Comparison of ENCODE assay signal across 19 cellular contexts in the genomic region with DNA sequence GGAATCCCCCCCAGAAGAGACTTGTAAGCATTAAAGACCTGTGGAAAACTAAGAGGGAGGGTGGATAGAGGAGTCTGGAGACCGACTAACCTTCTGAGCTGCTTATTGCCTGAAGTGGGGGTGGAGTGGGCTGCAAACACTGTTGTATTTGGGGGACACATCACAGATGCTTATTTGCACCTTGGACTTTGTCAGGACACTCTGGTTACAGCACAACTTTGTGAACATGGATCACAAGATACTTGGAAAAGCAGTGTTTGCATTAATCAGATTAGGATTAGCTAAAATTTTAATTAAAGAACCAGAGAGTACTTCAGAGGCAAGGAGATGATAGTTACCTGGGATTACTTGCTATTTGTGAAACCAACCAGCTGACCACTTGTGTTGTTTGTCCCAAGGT. TPM values are rescaled to one million over a fixed set of nuclear protein-coding genes. Genes with fewer than 3 reads are reported as not detected.
A peak's percentile ranks its signal among the peaks of the same experiment; 100 is the strongest.
DNase-seq lines count a peak whose midpoint lies in the region; ATAC-seq, FAIRE-seq and TF ChIP-seq lines count a peak whose summit lies in the region.
"Had no signal": no experiment of that assay in that cellular context is flagged by ENCODE, and none has a peak within 500 bp of the region (broad histone marks: within the 10 kb centered on the region; RNA-seq: fewer than 3 reads in every experiment).

No MANE protein-coding gene starts in this region.

- peak overlapping the region; percentile 96; the same call in 2 of the 3 replicates for H2BK15ac ChIP-seq in IMR-90 (ENCODE audit: low read depth, low read length)

- H3K36me3 ChIP-seq in IMR-90 (ENCODE audit: control insufficient read depth, insufficient read depth, low read length) (no peaks in the 10 kb centered on the region), K562 (ENCODE audit: control insufficient read depth, insufficient read depth, low read length) (no peaks in the 10 kb centered on the region), MG63 (no peaks in the 10 kb centered on the region), sigmoid colon (no peaks in the 10 kb centered on the region)
- H3K36me3 ChIP-seq: BLaER1 had no signal

- H3K9me1 ChIP-seq in IMR-90 (ENCODE audit: insufficient read depth, low read length) = peaks cover 4% of the 10 kb centered on the region
- no peaks in the 10 kb centered on the region for H3K9me1 ChIP-seq in K562 (ENCODE audit: control insufficient read depth, insufficient read depth, low read length)

- peak overlapping the region; percentile 56 for H2AK5ac ChIP-seq in IMR-90 (ENCODE audit: low read depth, low read length)

- H3K4me1 Mint-ChIP-seq in nephron = peaks cover 11% of the 10 kb centered on the region
- peaks cover 4% of the 10 kb centered on the region for H3K4me1 Mint-ChIP-seq in stimulated activated naive CD8-positive, alpha-beta T cell treated with anti-CD3 and anti-CD28 coated beads, Interleukin-15, amount 100 ng/mL, for 72 hours
- no peaks in the 10 kb centered on the region for H3K4me1 Mint-ChIP-seq in immature natural killer cell
- H3K4me1 Mint-ChIP-seq: IgD-negative memory B cell had no signal

- H3K27me3 Mint-ChIP-seq in nephron (ENCODE audit: low read depth) = peaks cover 4% of the 10 kb centered on the region
- no peaks in the 10 kb centered on the region for H3K27me3 Mint-ChIP-seq in stimulated activated naive CD8-positive, alpha-beta T cell treated with anti-CD3 and anti-CD28 coated beads, Interleukin-15, amount 100 ng/mL, for 72 hours
- peaks cover 0 to 2% (median 1%) of the 10 kb centered on the region in 3 donors for H3K27me3 Mint-ChIP-seq in immature natural killer cell (ENCODE audit: low read depth in 3 of 3)

- in situ Hi-C loops in IMR-90 (cut with MboI; ENCODE audit: low sequenced_read_pairs) = loop anchor here (25.0 kb wide), 1 partner anchor 815 kb away; no protein-coding TSS in a partner anchor
- in situ Hi-C loops in K562 (cut with MboI) = no loop called here

- TF ChIP-seq POLR2A in IMR-90 (IDR thresholded peaks at IDR 0.05; ENCODE audit: low read depth, low read length) = no peak
- TF ChIP-seq POLR2A in K562 (conservative IDR thresholded peaks at IDR 0.05) = no peak
- TF ChIP-seq POLR2A in sigmoid colon (IDR thresholded peaks at IDR 0.05) = no peak

- DNase-seq in IMR-90 (no peak), K562 (ENCODE audit: extremely low read depth in 1 of 4, low spot score in 3 of 4) (no peak), MG63 (no peak), immature natural killer cell (no peak), sigmoid colon (no peak)
- DNase-seq in stimulated activated naive CD8-positive, alpha-beta T cell treated with anti-CD3 and anti-CD28 coated beads, Interleukin-15, amount 100 ng/mL, for 72 hours = no peak
- DNase-seq: CD8-positive, alpha-beta T cell; GDM1; NCI-H187 treated with DMSO at 0.1 percent for 48 hours; NCI-H526 treated with DMSO at 0.1 percent for 48 hours; NK-92 treated with Interleukin-12 subunit alpha and Interleukin-12 subunit beta, amount 100 ng/mL, for 24 hours had no signal

- H4K20me1 ChIP-seq in IMR-90 (ENCODE audit: insufficient read depth, low read length) (no peaks in the 10 kb centered on the region), K562 (replicated peaks; ENCODE audit: control insufficient read depth, insufficient read depth, low read length) (no peaks in the 10 kb centered on the region)
- H4K20me1 ChIP-seq: BLaER1 had no signal

- H3K27ac ChIP-seq in IMR-90 (ENCODE audit: insufficient read depth, low read length) (peak overlapping the region; percentile 21; the same call in 1 of the 2 replicates), K562 (ENCODE audit: extremely low read depth, low read depth, low read length) (no peak overlapping the region), sigmoid colon (no peak overlapping the region)
- H3K27ac ChIP-seq: BLaER1, RWPE1 had no signal

- CTCF ChIA-PET in IMR-90 (lab: Yijun Ruan, JAX) = no interaction called here
- CTCF ChIA-PET in K562 (lab: Yijun Ruan, JAX; ENCODE audit: low intra/inter-chr PET ratio) = no interaction called here

- no peaks in the 10 kb centered on the region for H3K36me3 Mint-ChIP-seq in nephron (ENCODE audit: low read depth)
- H3K36me3 Mint-ChIP-seq in immature natural killer cell = no peaks in the 10 kb centered on the region
- H3K36me3 Mint-ChIP-seq: CD8-positive, alpha-beta T cell; IgD-negative memory B cell had no signal

- peaks cover 5% of the 10 kb centered on the region for H3K4me1 ChIP-seq in IMR-90 (ENCODE audit: control insufficient read depth, insufficient read depth, low read length)
- no peaks in the 10 kb centered on the region; a peak in 3 of 5 replicates for H3K4me1 ChIP-seq in K562 (replicated peaks in 1 of 2; ENCODE audit: control insufficient read depth in 2 of 2, insufficient read depth in 2 of 2, low read length in 2 of 2)
- H3K4me1 ChIP-seq in sigmoid colon = peaks cover 0 to 21% (median 13%) of the 10 kb centered on the region in 4 donors
- H3K4me1 ChIP-seq: BLaER1 had no signal

- dilution Hi-C loops in IMR-90 (cut with HindIII; ENCODE audit: low sequenced_read_pairs, unreplicated experiment) = no loop called here

- H3K9me3 Mint-ChIP-seq in nephron (no peaks in the 10 kb centered on the region), immature natural killer cell (no peaks in the 10 kb centered on the region)
- no peaks in the 10 kb centered on the region for H3K9me3 Mint-ChIP-seq in stimulated activated naive CD8-positive, alpha-beta T cell treated with anti-CD3 and anti-CD28 coated beads, Interleukin-15, amount 100 ng/mL, for 72 hours
- H3K9me3 Mint-ChIP-seq: CD8-positive, alpha-beta T cell; IgD-negative memory B cell had no signal

- no TSS peak for BruUV-seq in IMR-90 (replicated peaks; lab: Mats Ljungman, UMichigan)
- no TSS peak for BruUV-seq in K562 (replicated peaks; lab: Mats Ljungman, UMichigan)

- POLR2A ChIA-PET in IMR-90 (lab: Charles Lee; ENCODE audit: unreplicated experiment) (no interaction called here), K562 (lab: Yijun Ruan, JAX) (interaction anchor here (1.0 kb wide), 1 partner anchor 12 kb away, joined by 3 read pairs; no protein-coding TSS in a partner anchor)

- no peak for TF ChIP-seq EP300 in K562 (IDR thresholded peaks at IDR 0.05; ENCODE audit: low read length)
- no peak for TF ChIP-seq EP300 in sigmoid colon (IDR thresholded peaks at IDR 0.05)

- no peaks in the 10 kb centered on the region; a peak in 1 of 4 replicates for H3K79me1 ChIP-seq in IMR-90 (ENCODE audit: low read depth in 1 of 2, low read length in 2 of 2)

- H3K79me2 ChIP-seq in K562 (ENCODE audit: control insufficient read depth, insufficient read depth, low read length) = no peaks in the 10 kb centered on the region

- no peak for FAIRE-seq in K562 (lab: Jason Lieb, UNC)
- FAIRE-seq: GM12878 had no signal

- H3K9ac ChIP-seq in IMR-90 (ENCODE audit: low read depth, low read length) (no peak overlapping the region), K562 (ENCODE audit: insufficient read depth in 1 of 2, low read depth in 2 of 2, low read length in 2 of 2) (no peak overlapping the region)
- H3K9ac ChIP-seq: BLaER1 had no signal

- peak overlapping the region; percentile 65 for H3K4ac ChIP-seq in IMR-90 (ENCODE audit: low read depth, low read length)

- TF ChIP-seq RAD21 in IMR-90 (IDR thresholded peaks at IDR 0.05; ENCODE audit: low read length) (no peak), K562 (CRISPR knock-in tag; conservative IDR thresholded peaks at IDR 0.05 in 1 of 2, IDR thresholded peaks at IDR 0.05 in 1 of 2) (no peak)

- H2BK120ac ChIP-seq in IMR-90 (ENCODE audit: low read depth, low read length) = peak overlapping the region; percentile 71

- no peaks in the 10 kb centered on the region for H3K27me3 ChIP-seq in IMR-90 (ENCODE audit: control insufficient read depth, insufficient read depth, low read length)
- no peaks in the 10 kb centered on the region for H3K27me3 ChIP-seq in K562 (ENCODE audit: control insufficient read depth in 2 of 2, insufficient read depth in 2 of 2, low read length in 2 of 2)
- H3K27me3 ChIP-seq in MG63 = no peaks in the 10 kb centered on the region
- H3K27me3 ChIP-seq in sigmoid colon = no peaks in the 10 kb centered on the region
- H3K27me3 ChIP-seq: BLaER1 had no signal

- H2BK5ac ChIP-seq in IMR-90 (ENCODE audit: low read depth, low read length, poor library complexity, severe bottlenecking) = no peak overlapping the region

- H4K91ac ChIP-seq in IMR-90 (ENCODE audit: insufficient read depth, low read depth, low read length) = peak overlapping the region; percentile 55; the same call in 1 of the 2 replicates

- no peaks in the 10 kb centered on the region; the same call in 1 of the 2 replicates for H3K9me3 ChIP-seq in IMR-90 (ENCODE audit: control insufficient read depth, insufficient read depth, low read length)
- no peaks in the 10 kb centered on the region for H3K9me3 ChIP-seq in K562 (replicated peaks; ENCODE audit: control insufficient read depth, insufficient read depth, low read depth, low read length)
- H3K9me3 ChIP-seq in MG63 = no peaks in the 10 kb centered on the region
- H3K9me3 ChIP-seq in sigmoid colon = no peaks in the 10 kb centered on the region
- H3K9me3 ChIP-seq: BLaER1 had no signal

- no peak overlapping the region for H2AK9ac ChIP-seq in IMR-90 (replicated peaks; ENCODE audit: low read depth, low read length, poor library complexity)

- intact Hi-C loops in IMR-90 (cut with micrococcal nuclease) = loop anchor here (10.0 kb wide), 1 partner anchor 78 kb away; no protein-coding TSS in a partner anchor
- intact Hi-C loops in K562 (cut with micrococcal nuclease) = no loop called here
- intact Hi-C loops in sigmoid colon (cut with DNase I) = no loop called here

- WGBS in IMR-90 (ENCODE audit: extremely low coverage in 2 of 2, insufficient read length in 1 of 2), 2 experiments = no CpG with 5 or more reads among the region's 1 CpG
- WGBS in K562 (ENCODE audit: insufficient coverage, low coverage, missing lambda C conversion rate) = no CpG with 5 or more reads among the region's 1 CpG
- WGBS in sigmoid colon, 2 donors = 26 to 91% methylated on average over 1 of the region's 1 CpG

- peak overlapping the region; percentile 23; the same call in 1 of the 2 replicates for H3K23ac ChIP-seq in IMR-90 (ENCODE audit: low read depth, low read length)

- H4K8ac ChIP-seq in IMR-90 (ENCODE audit: low read depth in 2 of 2, low read length in 2 of 2) = peak overlapping the region; percentile 36 to 51; a peak in 1 of 4 replicates

- H4K5ac ChIP-seq in IMR-90 (ENCODE audit: low read depth, low read length) = peak overlapping the region; percentile 38

- H3K14ac ChIP-seq in IMR-90 (replicated peaks; ENCODE audit: low read depth, low read length) = peak overlapping the region; percentile 53; the same call in 1 of the 2 replicates

- ATAC-seq in IMR-90 (ENCODE audit: low read depth) = no peak
- no peak for ATAC-seq in K562
- ATAC-seq in stimulated activated naive CD8-positive, alpha-beta T cell treated with anti-CD3 and anti-CD28 coated beads, Interleukin-15, amount 100 ng/mL, for 72 hours = no peak
- ATAC-seq: CD8-positive, alpha-beta T cell; GM12878 had no signal

- H3K4me3 Mint-ChIP-seq in nephron = no peak overlapping the region
- no peak overlapping the region for H3K4me3 Mint-ChIP-seq in stimulated activated naive CD8-positive, alpha-beta T cell treated with anti-CD3 and anti-CD28 coated beads, Interleukin-15, amount 100 ng/mL, for 72 hours
- no peak overlapping the region for H3K4me3 Mint-ChIP-seq in immature natural killer cell
- H3K4me3 Mint-ChIP-seq: CD8-positive, alpha-beta T cell; IgD-negative memory B cell had no signal

- H3K4me3 ChIP-seq in IMR-90 (ENCODE audit: insufficient read depth, low read depth, low read length) (no peak overlapping the region), K562 (no peak overlapping the region), MG63 (no peak overlapping the region), sigmoid colon (no peak overlapping the region)
- H3K4me3 ChIP-seq: BLaER1, GM12878 had no signal

- H3K27ac Mint-ChIP-seq in nephron (peak overlapping the region; percentile 4 to 89 (median 57)), immature natural killer cell (no peak overlapping the region)
- H3K27ac Mint-ChIP-seq in stimulated activated naive CD8-positive, alpha-beta T cell treated with anti-CD3 and anti-CD28 coated beads, Interleukin-15, amount 100 ng/mL, for 72 hours = no peak overlapping the region
- H3K27ac Mint-ChIP-seq: CD8-positive, alpha-beta T cell; IgD-negative memory B cell had no signal

- H2AFZ ChIP-seq in IMR-90 (replicated peaks; ENCODE audit: low read length, poor library complexity) = no peak overlapping the region
- 0 out of 2 replicates have a peak overlapping the region, but pooled peaks have one; percentile 59 for H2AFZ ChIP-seq in K562 (ENCODE audit: low read depth, low read length)

- TF ChIP-seq CTCF in IMR-90 (conservative IDR thresholded peaks at IDR 0.05; ENCODE audit: low read depth, low read length) (no peak), K562 (IDR thresholded peaks at IDR 0.05 in 2 of 3, conservative IDR thresholded peaks at IDR 0.05 in 1 of 3; ENCODE audit: insufficient read depth in 2 of 3, low read depth in 1 of 3, low read length in 3 of 3) (no peak), nephron (IDR thresholded peaks at IDR 0.05; ENCODE audit: unreplicated experiment in 3 of 3) (no peak), sigmoid colon (IDR thresholded peaks at IDR 0.05) (no peak)

- H3K4me2 ChIP-seq in IMR-90 (ENCODE audit: low read depth, low read length) = no peak overlapping the region
- H3K4me2 ChIP-seq in K562 (ENCODE audit: insufficient read depth, low read length) = no peak overlapping the region
- H3K4me2 ChIP-seq: BLaER1 had no signal

- H3K18ac ChIP-seq in IMR-90 (ENCODE audit: low read depth, low read length) = peak overlapping the region; percentile 68

- no peak overlapping the region for H3K56ac ChIP-seq in IMR-90 (ENCODE audit: extremely low read depth, insufficient read depth, low read length)

- peak overlapping the region; percentile 51 for H2BK20ac ChIP-seq in IMR-90 (ENCODE audit: low read depth, low read length)

RNA-seq across cellular contexts. Expression of gene TMC1, which starts 30.9 kb away (rescaled TPM):
- not detected in 2 replicates for total RNA-seq in IMR-90 (2012; rRNA removed)
- not detected in 2 replicates for polyA plus RNA-seq in IMR-90 (2012; rRNA removed)
- polyA plus RNA-seq in IMR-90 (2012; cell fraction: cytosol; rRNA removed) = not detected in 2 replicates
- 0.11 TPM in 1 of 2 replicates, not detected in the other for polyA plus RNA-seq in IMR-90 (2012; cell fraction: nucleus; rRNA removed; ENCODE audit: low replicate concordance)
- not detected in 2 replicates for total RNA-seq in K562 (2011; cell fraction: chromatin; rRNA removed; ENCODE audit: low replicate concordance)
- total RNA-seq in K562 (2011; cell fraction: nucleolus; rRNA removed) = not detected in 2 replicates
- not detected in 2 replicates for total RNA-seq in K562 (2011; cell fraction: nucleoplasm; rRNA removed)
- not detected in 2 replicates for total RNA-seq in K562 (2014; rRNA removed)
- total RNA-seq in K562 (2014; rRNA removed; fragmentation: Illumina TruSeq; extraction: Trizol) = 0.19 TPM in 1 of 2 replicates, not detected in the other
- total RNA-seq in K562 (2015; rRNA removed; fragmentation: Illumina TruSeq; extraction: Trizol) = not detected in 2 replicates
- not detected in 2 replicates for total RNA-seq in K562 (2021)
- 1.0 TPM in 1 of 2 replicates, not detected in the other for polyA plus RNA-seq in K562 (2011; rRNA removed)
- polyA plus RNA-seq in K562 (2011; cell fraction: cytosol; rRNA removed) = 0.31 TPM in 1 of 2 replicates, not detected in the other
- 1.4 TPM in 1 of 2 replicates, not detected in the other for polyA plus RNA-seq in K562 (2011; cell fraction: nucleus; rRNA removed)
- not detected in 2 replicates for polyA plus RNA-seq in K562 (2012)
- not detected in 2 replicates for polyA plus RNA-seq in K562 (2014; fragmentation: Illumina TruSeq; extraction: Trizol)
- under 1 TPM; 0.10 to 0.15 TPM for polyA plus RNA-seq in K562 (2014; fragmentation: Nextera tagmentation; extraction: Ambion mirVana)
- polyA plus RNA-seq in K562 (2014; rRNA removed) = not detected in 2 replicates
- 1.3 TPM in 1 of 2 replicates, not detected in the other for polyA minus RNA-seq in K562 (2011; rRNA and poly(A)+ RNA removed)
- polyA minus RNA-seq in K562 (2011; cell fraction: cytosol; rRNA and poly(A)+ RNA removed) = not detected in 2 replicates
- polyA minus RNA-seq in K562 (2011; cell fraction: nucleus; rRNA and poly(A)+ RNA removed) = 3.1 TPM in 1 of 2 replicates, not detected in the other
- total RNA-seq in MG63 (2014; rRNA removed; shearing (Covaris generic); ENCODE audit: low replicate concordance) = not detected in 2 replicates
- polyA plus RNA-seq in immature natural killer cell = not detected
- 1 to 10 TPM in 1 of 4 donors, under 1 TPM in 1, not detected in 2; under 0.01 to 1.5 TPM for total RNA-seq in sigmoid colon
- under 1 TPM in 1 of 3 donors, not detected in 2; 0.51 TPM for polyA plus RNA-seq in sigmoid colon
- total RNA-seq: CD8-positive, alpha-beta T cell; H4; LHCN-M2; OCI-LY7 had no signal
- polyA plus RNA-seq: IgD-negative memory B cell had no signal

Comparison
In these comparisons a context has a peak if more than half of its experiments do, and no peak if none do; other contexts are left out.
1. H3K27ac Mint-ChIP-seq: peak in nephron (3 of 3); none in stimulated activated naive CD8-positive, alpha-beta T cell treated with anti-CD3 and anti-CD28 coated beads, Interleukin-15, amount 100 ng/mL, for 72 hours (0 of 2) and immature natural killer cell (0 of 6).